ENCODE assay signal across 8 cellular contexts in the genomic region with DNA sequence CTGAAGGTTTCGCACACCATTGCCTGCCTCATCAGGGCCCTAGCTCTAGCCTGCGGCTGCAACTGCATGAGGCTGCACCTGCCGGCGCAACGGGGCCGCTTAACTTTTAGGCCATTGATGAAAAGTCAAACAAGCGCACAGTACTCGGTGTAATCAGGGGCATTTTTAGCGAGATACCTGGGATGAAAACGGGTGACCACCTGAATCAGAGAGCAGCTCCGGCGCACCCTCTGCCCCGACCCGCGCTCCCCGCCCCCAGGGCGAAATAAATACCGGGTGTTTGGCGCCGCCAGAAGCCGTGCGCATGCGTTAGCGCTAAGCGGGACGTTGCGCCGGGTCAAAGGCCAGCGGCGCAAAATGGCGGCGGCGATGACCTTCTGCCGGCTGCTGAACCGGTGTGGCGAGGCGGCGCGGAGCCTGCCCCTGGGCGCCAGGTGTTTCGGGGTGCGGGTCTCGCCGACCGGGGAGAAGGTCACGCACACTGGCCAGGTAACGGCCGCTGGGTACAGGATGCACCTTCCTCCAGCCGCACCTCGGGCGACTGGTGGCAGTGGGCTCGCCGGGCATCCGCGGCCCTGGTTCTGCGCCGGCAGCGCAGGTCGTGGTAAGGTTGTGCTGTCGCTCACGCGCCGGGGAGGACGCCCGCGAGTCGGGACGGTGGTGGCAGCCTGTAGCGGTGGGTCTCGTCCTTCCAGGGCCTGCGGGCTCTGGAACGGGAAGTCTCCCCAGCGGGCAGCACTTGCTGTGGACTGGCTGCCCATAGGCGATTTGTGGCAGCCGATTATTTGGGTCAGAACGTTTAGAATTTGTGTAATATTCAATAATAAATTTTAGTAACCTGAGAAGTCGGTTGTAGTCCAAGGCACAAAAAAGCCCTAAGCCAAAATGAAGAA.
A peak's percentile ranks its signal among the peaks of the same experiment; 100 is the strongest.
DNase-seq lines count a peak whose midpoint lies in the region; ATAC-seq lines count a peak whose summit lies in the region.

Gene NDUFS6 (plus strand): TSS at position 347 of the 893 bp plus-strand sequence. CDS start 11 bp downstream, at position 358.

- no peaks in the 10 kb centered on the region for H3K9me3 Mint-ChIP-seq in effector memory CD8-positive, alpha-beta T cell
- H3K9me3 Mint-ChIP-seq in memory B cell = no peaks in the 10 kb centered on the region

- ATAC-seq in GM19328 (IDR thresholded peaks at IDR 0.05; ENCODE audit: unreplicated experiment) (peak; percentile 58), HG03460 (IDR thresholded peaks at IDR 0.05; ENCODE audit: unreplicated experiment) (peak; percentile 56), memory B cell (ENCODE audit: low read depth) (peak; percentile 63)
- peak; percentile 61 for ATAC-seq in effector memory CD8-positive, alpha-beta T cell (replicated peaks)

- peak in 13 of 14 donors; percentile 32 to 87 (median 74) for DNase-seq in C1 segment of cervical spinal cord (lab: John Stamatoyannopoulos, UW)
- peak; percentile 74 for DNase-seq in NCI-H82 (lab: John Stamatoyannopoulos, UW)
- DNase-seq in activated CD8-positive, alpha-beta memory T cell treated with anti-CD3 and anti-CD28 coated beads for 1 hour (ENCODE audit: extremely low read depth in 1 of 2, low read depth in 1 of 2) = peak; percentile 43 to 66
- peak; percentile 65 to 70 (median 69) for DNase-seq in effector memory CD8-positive, alpha-beta T cell
- DNase-seq in memory B cell (ENCODE audit: low spot score in 2 of 2) = peak; percentile 63 to 69
- DNase-seq in stimulated activated CD8-positive, alpha-beta memory T cell treated with anti-CD3 and anti-CD28 coated beads, Interleukin-12 subunit alpha, Interleukin-12 subunit beta, amount 100 ng/mL, for 1 hour (ENCODE audit: low read depth) = peak; percentile 60

- peak within 1 kb of the TSS; percentile 95 to 97 for H3K27ac Mint-ChIP-seq in effector memory CD8-positive, alpha-beta T cell
- peak within 1 kb of the TSS; percentile 94 for H3K27ac Mint-ChIP-seq in memory B cell

- peaks cover 76% of the 10 kb centered on the region for H3K36me3 Mint-ChIP-seq in effector memory CD8-positive, alpha-beta T cell (ENCODE audit: insufficient read depth)
- peaks cover 16% of the 10 kb centered on the region for H3K36me3 Mint-ChIP-seq in memory B cell

- H3K4me1 Mint-ChIP-seq in effector memory CD8-positive, alpha-beta T cell (ENCODE audit: low read depth in 2 of 2) = peaks cover 46 to 48% of the 10 kb centered on the region in 2 donors
- H3K4me1 Mint-ChIP-seq in memory B cell = peaks cover 26% of the 10 kb centered on the region

- no peaks in the 10 kb centered on the region for H3K27me3 Mint-ChIP-seq in effector memory CD8-positive, alpha-beta T cell
- H3K27me3 Mint-ChIP-seq in memory B cell = no peaks in the 10 kb centered on the region

- peak within 1 kb of the TSS; percentile 87 to 97 for H3K4me3 Mint-ChIP-seq in effector memory CD8-positive, alpha-beta T cell
- H3K4me3 Mint-ChIP-seq in memory B cell = peak within 1 kb of the TSS; percentile 93

Comparison
In these comparisons a context has a peak if more than half of its experiments do, and no peak if none do; other contexts are left out.
1. Peak in every context shown above with its lines: DNase-seq and ATAC-seq.